In genomic region chr2:23256643-23257042, GRCh38 we compare ENCODE assay signal across 29 cellular contexts.
"Had no signal": no experiment of that assay in that cellular context is flagged by ENCODE, and none has a peak within 500 bp of the region (broad histone marks: within the 10 kb centered on the region; RNA-seq: fewer than 3 reads in every experiment).

No MANE protein-coding gene starts in this region.

- H3K27ac ChIP-seq: stomach, suprapubic skin, testis, thoracic aorta, thyroid gland, tibial artery, tibial nerve, transverse colon, upper lobe of left lung, upper lobe of right lung, uterus, vagina had no signal

- H3K4me1 ChIP-seq: stomach, suprapubic skin, testis, thyroid gland, tibial artery, tibial nerve, transverse colon, upper lobe of left lung, upper lobe of right lung, uterus, vagina had no signal

- H3K4me1 Mint-ChIP-seq: stimulated activated effector memory CD8-positive, alpha-beta T cell treated with anti-CD3 and anti-CD28 coated beads, Interleukin-12 subunit alpha, Interleukin-12 subunit beta, amount 100 ng/mL, for 72 hours; stimulated activated memory B cell treated with anti-CD40 and anti-IgM and Interleukin-4, amounts not matched to agents 10 μg/mL and 1 μg/mL and 100 μg/mL, for 72 hours; stimulated activated naive B cell treated with anti-CD40 and anti-IgM and Interleukin-4, amounts not matched to agents 10 μg/mL and 1 μg/mL and 100 μg/mL, for 72 hours; stimulated activated naive CD8-positive, alpha-beta T cell treated with anti-CD3 and anti-CD28 coated beads, Interleukin-15, amount 100 ng/mL, for 72 hours had no signal

- H3K27ac Mint-ChIP-seq: stimulated activated effector memory CD8-positive, alpha-beta T cell treated with anti-CD3 and anti-CD28 coated beads, Interleukin-12 subunit alpha, Interleukin-12 subunit beta, amount 100 ng/mL, for 72 hours; stimulated activated memory B cell treated with anti-CD40 and anti-IgM and Interleukin-4, amounts not matched to agents 10 μg/mL and 1 μg/mL and 100 μg/mL, for 72 hours; stimulated activated naive B cell treated with anti-CD40 and anti-IgM and Interleukin-4, amounts not matched to agents 10 μg/mL and 1 μg/mL and 100 μg/mL, for 72 hours; stimulated activated naive CD8-positive, alpha-beta T cell treated with anti-CD3 and anti-CD28 coated beads, Interleukin-15, amount 100 ng/mL, for 72 hours; stimulated activated naive CD8-positive, alpha-beta T cell treated with anti-CD3 and anti-CD28 coated beads, Interleukin-15, Interleukin-2, amounts not matched to agents 100 ng/mL and 50 ng/mL, for 24 hours; type B pancreatic cell had no signal

- H3K36me3 ChIP-seq: stomach, suprapubic skin, thoracic aorta, thyroid gland, tibial artery, tibial nerve, transverse colon, upper lobe of left lung, upper lobe of right lung, uterus, vagina had no signal

- H3K36me3 Mint-ChIP-seq: stimulated activated effector memory CD8-positive, alpha-beta T cell treated with anti-CD3 and anti-CD28 coated beads, Interleukin-12 subunit alpha, Interleukin-12 subunit beta, amount 100 ng/mL, for 72 hours; stimulated activated memory B cell treated with anti-CD40 and anti-IgM and Interleukin-4, amounts not matched to agents 10 μg/mL and 1 μg/mL and 100 μg/mL, for 72 hours; stimulated activated naive B cell treated with anti-CD40 and anti-IgM and Interleukin-4, amounts not matched to agents 10 μg/mL and 1 μg/mL and 100 μg/mL, for 72 hours; type B pancreatic cell had no signal

- DNase-seq: stimulated activated CD4-positive, alpha-beta T cell treated with anti-CD3 and anti-CD28 coated beads, Interleukin-2, amount 100 ng/mL, for 48 hours; stimulated activated CD4-positive, alpha-beta T cell treated with anti-CD3 and anti-CD28 coated beads, Interleukin-4, amount 100 ng/mL, for 1 hour; stimulated activated CD4-positive, alpha-beta T cell treated with anti-CD3 and anti-CD28 coated beads, Interleukin-4, amount 100 ng/mL, for 24 hours; stimulated activated CD4-positive, alpha-beta T cell treated with anti-CD3 and anti-CD28 coated beads, Interleukin-4, amount 100 ng/mL, for 4 hours; stimulated activated CD8-positive, alpha-beta memory T cell treated with anti-CD3 and anti-CD28 coated beads, Interleukin-4, amount 100 ng/mL, for 48 hours; stimulated activated naive B cell treated with anti-CD40 and anti-IgM and Interleukin-4, amounts not matched to agents 10 μg/mL and 1 μg/mL and 100 μg/mL, for 72 hours; stimulated activated naive CD4-positive, alpha-beta T cell; stimulated activated naive CD4-positive, alpha-beta T cell treated with Interleukin-2 at 50 U/mL for 16 hours; stimulated activated naive CD8-positive, alpha-beta T cell treated with anti-CD3 and anti-CD28 coated beads, Interleukin-15, amount 100 ng/mL, for 72 hours; stimulated activated naive CD8-positive, alpha-beta T cell treated with anti-CD3 and anti-CD28 coated beads, Interleukin-15, Interleukin-2, amounts not matched to agents 100 U/mL and 50 U/mL, for 24 hours; stomach; substantia nigra; testis; thyroid gland; tibial artery; transverse colon; trophoblast cell; upper lobe of left lung; upper lobe of right lung; uterus had no signal

- H3K27me3 Mint-ChIP-seq: type B pancreatic cell had no signal

- ATAC-seq: stimulated activated effector memory CD8-positive, alpha-beta T cell treated with anti-CD3 and anti-CD28 coated beads, Interleukin-12 subunit alpha, Interleukin-12 subunit beta, amount 100 ng/mL, for 72 hours; stimulated activated memory B cell treated with anti-CD40 and anti-IgM and Interleukin-4, amounts not matched to agents 10 μg/mL and 1 μg/mL and 100 μg/mL, for 72 hours; stimulated activated naive B cell treated with anti-CD40 and anti-IgM and Interleukin-4, amounts not matched to agents 10 μg/mL and 1 μg/mL and 100 μg/mL, for 72 hours; stimulated activated naive CD8-positive, alpha-beta T cell treated with anti-CD3 and anti-CD28 coated beads, Interleukin-15, amount 100 ng/mL, for 72 hours; stimulated activated naive CD8-positive, alpha-beta T cell treated with anti-CD3 and anti-CD28 coated beads, Interleukin-15, Interleukin-2, amounts not matched to agents 100 U/mL and 50 U/mL, for 24 hours; upper lobe of right lung had no signal

- H3K9me3 ChIP-seq: stomach, suprapubic skin, testis, thoracic aorta, thyroid gland, tibial artery, tibial nerve, transverse colon, upper lobe of left lung, upper lobe of right lung, uterus, vagina had no signal

- H3K4me3 Mint-ChIP-seq: stimulated activated effector memory CD8-positive, alpha-beta T cell treated with anti-CD3 and anti-CD28 coated beads, Interleukin-12 subunit alpha, Interleukin-12 subunit beta, amount 100 ng/mL, for 72 hours; stimulated activated memory B cell treated with anti-CD40 and anti-IgM and Interleukin-4, amounts not matched to agents 10 μg/mL and 1 μg/mL and 100 μg/mL, for 72 hours; stimulated activated naive B cell treated with anti-CD40 and anti-IgM and Interleukin-4, amounts not matched to agents 10 μg/mL and 1 μg/mL and 100 μg/mL, for 72 hours; stimulated activated naive CD8-positive, alpha-beta T cell treated with anti-CD3 and anti-CD28 coated beads, Interleukin-15, amount 100 ng/mL, for 72 hours; stimulated activated naive CD8-positive, alpha-beta T cell treated with anti-CD3 and anti-CD28 coated beads, Interleukin-15, Interleukin-2, amounts not matched to agents 100 ng/mL and 50 ng/mL, for 24 hours; type B pancreatic cell had no signal

- H3K9me3 Mint-ChIP-seq: stimulated activated naive B cell treated with anti-CD40 and anti-IgM and Interleukin-4, amounts not matched to agents 10 μg/mL and 1 μg/mL and 100 μg/mL, for 72 hours; stimulated activated naive CD8-positive, alpha-beta T cell treated with anti-CD3 and anti-CD28 coated beads, Interleukin-15, Interleukin-2, amounts not matched to agents 100 ng/mL and 50 ng/mL, for 24 hours; type B pancreatic cell had no signal

- H3K4me3 ChIP-seq: stomach, suprapubic skin, testis, thoracic aorta, thyroid gland, tibial artery, tibial nerve, transverse colon, upper lobe of left lung, upper lobe of right lung, uterus, vagina had no signal

- FAIRE-seq: urothelium cell line had no signal

- H3K27me3 ChIP-seq: stomach, suprapubic skin, testis, thyroid gland, tibial artery, tibial nerve, transverse colon, upper lobe of left lung, upper lobe of right lung, uterus, vagina had no signal
